In genomic region chr3:97835761-97836160, GRCh38 we compare ENCODE assay signal across 33 cellular contexts. TPM values are rescaled to one million over a fixed set of nuclear protein-coding genes. Genes with fewer than 3 reads are reported as not detected.
A peak's percentile ranks its signal among the peaks of the same experiment; 100 is the strongest.
DNase-seq lines count a peak whose midpoint lies in the region; ATAC-seq, FAIRE-seq and TF ChIP-seq lines count a peak whose summit lies in the region.
"Had no signal": no experiment of that assay in that cellular context is flagged by ENCODE, and none has a peak within 500 bp of the region (broad histone marks: within the 10 kb centered on the region; RNA-seq: fewer than 3 reads in every experiment).

No MANE protein-coding gene starts in this region.

- DNase-seq in AG08395 (ENCODE audit: low spot score) (peak; percentile 35), HFFc6 (peak; percentile 63), astrocyte (ENCODE audit: low read depth) (peak; percentile 75), glutamatergic neuron (no peak), DMS53 treated with DMSO at 0.1 percent for 48 hours (lab: John Stamatoyannopoulos, UW; ENCODE audit: unreplicated experiment) (no peak), ecto neural progenitor cell (ENCODE audit: low spot score) (no peak)
- no peak for DNase-seq in activated naive CD4-positive, alpha-beta T cell treated with anti-CD3 and anti-CD28 coated beads, Interleukin-2, amount 50 U/mL, for 16 hours
- DNase-seq: ACHN; activated CD4-positive, CD25-positive, alpha-beta regulatory T cell treated with anti-CD3 and anti-CD28 coated beads, Interleukin-2, amount 50 U/mL, for 72 hours; activated naive CD4-positive, alpha-beta T cell; activated T-cell treated with anti-CD3 and anti-CD28 coated beads, Interleukin-2, amount 50 U/mL, for 1 hour; amniotic stem cell; C1 segment of cervical spinal cord; central memory CD4-positive, alpha-beta T cell; midbrain; MM.1S; natural killer cell; NCI-H1436; NCI-H2171; NCI-H526; pancreas; Peyer's patch; stimulated activated CD4-positive, alpha-beta T cell treated with anti-CD3 and anti-CD28 coated beads, Interleukin-4, amount 100 ng/mL, for 1 hour; stimulated activated naive B cell treated with anti-CD40 and anti-IgM and Interleukin-4, amounts not matched to agents 10 μg/mL and 1 μg/mL and 100 μg/mL, for 72 hours; T-helper 1 cell; testis; uterus had no signal

- no peaks in the 10 kb centered on the region for H3K27me3 ChIP-seq in astrocyte (ENCODE audit: insufficient read depth, low read length)
- H3K27me3 ChIP-seq: pancreas, Peyer's patch, right atrium auricular region, SJSA1, testis, uterus had no signal

- TF ChIP-seq CTCF in HFFc6 (IDR thresholded peaks at IDR 0.05) (no peak), astrocyte (IDR thresholded peaks at IDR 0.05; ENCODE audit: insufficient read depth, low read depth, low read length) (no peak), glutamatergic neuron (IDR thresholded peaks at IDR 0.05; ENCODE audit: partially characterized antibody, unreplicated experiment) (no peak)

- peak overlapping the region; percentile 69 for H3K27ac ChIP-seq in astrocyte (ENCODE audit: low read depth, low read length)
- H3K27ac ChIP-seq: pancreas, Peyer's patch, right atrium auricular region, SJSA1, testis, uterus had no signal

- peaks cover 27% of the 10 kb centered on the region for H3K79me2 ChIP-seq in astrocyte (ENCODE audit: insufficient read depth, low read length)

- no peak overlapping the region for H2AFZ ChIP-seq in astrocyte (ENCODE audit: low read depth, low read length)

- FAIRE-seq in astrocyte (lab: Jason Lieb, UNC): peak; percentile 84
- FAIRE-seq: endothelial cell of umbilical vein, K562, pancreas, TTC549 had no signal

- H3K9ac ChIP-seq in astrocyte (ENCODE audit: low read length): peak overlapping the region; percentile 17

- H3K4me3 Mint-ChIP-seq in HFFc6 (peak overlapping the region; percentile 24), astrocyte (ENCODE audit: unreplicated experiment) (no peak overlapping the region), glutamatergic neuron (ENCODE audit: unreplicated experiment) (peak overlapping the region; percentile 50)
- H3K4me3 Mint-ChIP-seq: natural killer cell; stimulated activated naive B cell treated with anti-CD40 and anti-IgM and Interleukin-4, amounts not matched to agents 10 μg/mL and 1 μg/mL and 100 μg/mL, for 72 hours had no signal

- peaks cover 14% of the 10 kb centered on the region for H3K4me1 Mint-ChIP-seq in HFFc6 (ENCODE audit: low read depth)
- peaks cover 8% of the 10 kb centered on the region for H3K4me1 Mint-ChIP-seq in astrocyte (ENCODE audit: low read depth, unreplicated experiment)
- peaks cover 58% of the 10 kb centered on the region for H3K4me1 Mint-ChIP-seq in glutamatergic neuron (ENCODE audit: low read depth, unreplicated experiment)
- H3K4me1 Mint-ChIP-seq: natural killer cell; stimulated activated naive B cell treated with anti-CD40 and anti-IgM and Interleukin-4, amounts not matched to agents 10 μg/mL and 1 μg/mL and 100 μg/mL, for 72 hours had no signal

- peaks cover 6% of the 10 kb centered on the region for H3K4me1 ChIP-seq in astrocyte (ENCODE audit: insufficient read depth, low read length)
- H3K4me1 ChIP-seq: Peyer's patch, SJSA1, testis, uterus had no signal

- H3K4me3 ChIP-seq in astrocyte (ENCODE audit: insufficient read depth, low read depth, low read length): no peak overlapping the region
- H3K4me3 ChIP-seq: K562, pancreas, Peyer's patch, right atrium auricular region, SJSA1, testis, uterus had no signal

- no peaks in the 10 kb centered on the region for H3K9me3 ChIP-seq in astrocyte (ENCODE audit: insufficient read depth, low read depth, low read length)
- H3K9me3 ChIP-seq: pancreas, Peyer's patch, right atrium auricular region, SJSA1, testis, uterus had no signal

- peaks cover 17% of the 10 kb centered on the region for H4K20me1 ChIP-seq in astrocyte (ENCODE audit: insufficient read depth, low read length)

- no peak for ATAC-seq in HG03159 (IDR thresholded peaks at IDR 0.05; ENCODE audit: unreplicated experiment)
- ATAC-seq: K562; natural killer cell; pancreas; stimulated activated naive B cell treated with anti-CD40 and anti-IgM and Interleukin-4, amounts not matched to agents 10 μg/mL and 1 μg/mL and 100 μg/mL, for 72 hours had no signal

- H3K27ac Mint-ChIP-seq in HFFc6 (peak overlapping the region; percentile 68), astrocyte (ENCODE audit: unreplicated experiment) (peak overlapping the region; percentile 6), glutamatergic neuron (ENCODE audit: unreplicated experiment) (peak overlapping the region; percentile 62)
- H3K27ac Mint-ChIP-seq: natural killer cell had no signal

- H3K36me3 ChIP-seq in astrocyte (ENCODE audit: insufficient read depth, low read length): no peaks in the 10 kb centered on the region
- H3K36me3 ChIP-seq: pancreas, Peyer's patch, right atrium auricular region, SJSA1, uterus had no signal

- H3K9me3 Mint-ChIP-seq in HFFc6 (no peaks in the 10 kb centered on the region), astrocyte (ENCODE audit: unreplicated experiment) (no peaks in the 10 kb centered on the region), glutamatergic neuron (ENCODE audit: unreplicated experiment) (peaks cover 10% of the 10 kb centered on the region)
- H3K9me3 Mint-ChIP-seq: natural killer cell had no signal

- H3K4me2 ChIP-seq in astrocyte (ENCODE audit: low read length): peak overlapping the region; percentile 64

- H3K36me3 Mint-ChIP-seq in HFFc6 (ENCODE audit: low read depth) (peaks cover 11% of the 10 kb centered on the region), astrocyte (ENCODE audit: low read depth, unreplicated experiment) (peaks cover 3% of the 10 kb centered on the region), glutamatergic neuron (ENCODE audit: unreplicated experiment) (peaks cover 7% of the 10 kb centered on the region)
- H3K36me3 Mint-ChIP-seq: natural killer cell had no signal

- H3K27me3 Mint-ChIP-seq in HFFc6 (ENCODE audit: insufficient read depth): 0 out of 2 replicates have a peak, but pooled peaks cover 2% of the 10 kb centered on the region
- H3K27me3 Mint-ChIP-seq in astrocyte (ENCODE audit: low read depth, unreplicated experiment): no peaks in the 10 kb centered on the region
- H3K27me3 Mint-ChIP-seq in glutamatergic neuron (ENCODE audit: unreplicated experiment): peaks cover 2% of the 10 kb centered on the region
- H3K27me3 Mint-ChIP-seq: stimulated activated naive B cell treated with anti-CD40 and anti-IgM and Interleukin-4, amounts not matched to agents 10 μg/mL and 1 μg/mL and 100 μg/mL, for 72 hours had no signal

RNA-seq across cellular contexts. Expression of gene CRYBG3, which starts 13.9 kb away (rescaled TPM):
- 10 to 100 TPM; 10.7 to 14.1 (median 12.8) TPM for total RNA-seq in HFFc6 (2021; fragmentation: NEBNext Ultra II Directional; extraction: Animal tissue kit (Norgen Biotek cat#: 25700))
- total RNA-seq in astrocyte (13.0 and 14.1 TPM in 2 replicates), glutamatergic neuron (ENCODE audit: unreplicated experiment) (89.5 TPM)

Comparison
In these comparisons a context has a peak if more than half of its experiments do, and no peak if none do; other contexts are left out.
1. DNase-seq: peak in AG08395 (single experiment), HFFc6 (single experiment) and astrocyte (single experiment); none in glutamatergic neuron (single experiment), activated naive CD4-positive, alpha-beta T cell treated with anti-CD3 and anti-CD28 coated beads, Interleukin-2, amount 50 U/mL, for 16 hours (single experiment), DMS53 treated with DMSO at 0.1 percent for 48 hours (single experiment) and ecto neural progenitor cell (single experiment).
2. H3K27ac Mint-ChIP-seq: peak in every context shown above with its lines; median percentile 68 in HFFc6; 62 in glutamatergic neuron; 6 in astrocyte.